Comparison of ENCODE assay signal across 29 cellular contexts in genomic region chrX:115936008-115936407, GRCh38.
"Had no signal": no experiment of that assay in that cellular context is flagged by ENCODE, and none has a peak within 500 bp of the region (broad histone marks: within the 10 kb centered on the region; RNA-seq: fewer than 3 reads in every experiment).

No MANE protein-coding gene starts in this region.

- ATAC-seq: effector memory CD8-positive, alpha-beta T cell; esophagus mucosa; foreskin keratinocyte; gastrocnemius medialis; gastroesophageal sphincter; heart left ventricle; heart right ventricle had no signal

- H3K27me3 ChIP-seq: esophagus muscularis mucosa, foreskin keratinocyte, gastroesophageal sphincter, hepatocyte had no signal

- H3K27ac Mint-ChIP-seq: dendritic cell treated with granulocyte-macrophage colony-stimulating factor and Interleukin-4, amounts not matched to agents 40 ng/mL and 50 ng/mL, for 4 days; effector memory CD8-positive, alpha-beta T cell; endodermal cell had no signal

- H3K4me2 ChIP-seq: hepatocyte had no signal

- H2AFZ ChIP-seq: hepatocyte had no signal

- H3K27ac ChIP-seq: colonic mucosa, coronary artery, dorsolateral prefrontal cortex, epithelial cell of prostate, esophagus muscularis mucosa, esophagus squamous epithelium, foreskin keratinocyte, gastrocnemius medialis, gastroesophageal sphincter, heart left ventricle, heart right ventricle, hepatocyte had no signal

- H3K27me3 Mint-ChIP-seq: dendritic cell treated with granulocyte-macrophage colony-stimulating factor and Interleukin-4, amounts not matched to agents 40 ng/mL and 50 ng/mL, for 4 days; effector memory CD8-positive, alpha-beta T cell had no signal

- DNase-seq: colonic mucosa; cortex of kidney; dermis blood vessel endothelial cell; dorsolateral prefrontal cortex; effector CD4-positive, alpha-beta T cell; effector CD8-positive, alpha-beta T cell; effector memory CD4-positive, alpha-beta T cell; effector memory CD8-positive, alpha-beta T cell; endodermal cell; erythroblast; esophagus squamous epithelium; foreskin fibroblast; foreskin keratinocyte; foreskin melanocyte; gastrocnemius medialis; glutamatergic neuron; head of caudate nucleus; heart left ventricle; heart right ventricle had no signal

- H3K4me3 ChIP-seq: colonic mucosa, coronary artery, dorsolateral prefrontal cortex, esophagus muscularis mucosa, esophagus squamous epithelium, gastrocnemius medialis, gastroesophageal sphincter, heart left ventricle, heart right ventricle, hepatocyte had no signal

- H3K4me3 Mint-ChIP-seq: dendritic cell treated with granulocyte-macrophage colony-stimulating factor and Interleukin-4, amounts not matched to agents 40 ng/mL and 50 ng/mL, for 4 days; effector memory CD8-positive, alpha-beta T cell; endodermal cell had no signal

- H3K4me1 ChIP-seq: colonic mucosa, esophagus squamous epithelium, foreskin keratinocyte had no signal

- FAIRE-seq: endometrium, endothelial cell of umbilical vein, frontal cortex had no signal

- H3K36me3 ChIP-seq: colonic mucosa, esophagus muscularis mucosa, esophagus squamous epithelium, gastrocnemius medialis, heart left ventricle had no signal

- H3K9me3 ChIP-seq: colonic mucosa, esophagus squamous epithelium, gastrocnemius medialis had no signal

- H3K9me3 Mint-ChIP-seq: dendritic cell treated with granulocyte-macrophage colony-stimulating factor and Interleukin-4, amounts not matched to agents 40 ng/mL and 50 ng/mL, for 4 days had no signal
